In the genomic region with DNA sequence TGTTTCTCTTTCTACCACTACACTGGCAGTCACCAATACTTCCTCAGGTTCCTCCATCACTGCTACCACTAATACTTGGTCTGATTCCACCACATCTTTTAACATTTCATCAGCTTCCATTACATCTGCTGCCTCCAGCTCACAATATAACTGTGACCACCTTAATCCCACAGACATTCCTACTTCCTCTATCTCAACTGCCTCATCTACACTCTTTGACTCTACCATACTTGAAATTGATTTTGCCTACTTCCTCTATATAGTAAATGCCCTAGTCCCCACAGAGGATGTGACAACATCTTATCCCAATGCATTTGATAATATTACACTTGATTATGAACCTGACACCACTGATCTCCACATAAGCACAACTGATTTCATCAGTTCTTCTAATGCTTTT, we compare ENCODE assay signal across 27 cellular contexts. TPM values are rescaled to one million over a fixed set of nuclear protein-coding genes. Genes with fewer than 3 reads are reported as not detected.
"Had no signal": no experiment of that assay in that cellular context is flagged by ENCODE, and none has a peak within 500 bp of the region (broad histone marks: within the 10 kb centered on the region; RNA-seq: fewer than 3 reads in every experiment).

No MANE protein-coding gene starts in this region.

- H2AFZ ChIP-seq: PC-9 had no signal

- H3K27ac ChIP-seq: brain microvascular endothelial cell, cardiac muscle cell, PC-9, WERI-Rb-1 had no signal

- DNase-seq: activated CD4-positive, alpha-beta memory T cell treated with anti-CD3 and anti-CD28 coated beads, Interleukin-2, amount 10 ng/mL, durations not matched to agents 7 days and 5 days; activated CD4-positive, alpha-beta T cell treated with anti-CD3 and anti-CD28 coated beads for 36 hours; activated CD4-positive, alpha-beta T cell treated with anti-CD3 and anti-CD28 coated beads, Interleukin-2, amount 50 U/mL, for 1 hour; activated gamma-delta T cell; activated naive CD4-positive, alpha-beta T cell treated with anti-CD3 and anti-CD28 coated beads, Interleukin-2, amount 10 ng/mL, durations not matched to agents 7 days and 5 days; activated naive CD8-positive, alpha-beta T cell treated with anti-CD3 and anti-CD28 coated beads for 36 hours; activated T-cell treated with anti-CD3 and anti-CD28 coated beads for 4 hours; activated T-cell treated with anti-CD3 and anti-CD28 coated beads, Interleukin-2, amount 50 U/mL, for 48 hours; brain microvascular endothelial cell; NCI-H1105; NCI-H1436; NCI-H1694 treated with DMSO at 0.1 percent for 48 hours; NCI-H2029 treated with DMSO at 0.1 percent for 48 hours; NCI-H345; NCI-H510A; NCI-H526 treated with DMSO at 0.1 percent for 48 hours; PC-9; SIG-M5; T-cell; T-helper 2 cell; T1000; WERI-Rb-1 had no signal

- H3K4me3 ChIP-seq: cardiac muscle cell, PC-9 had no signal

- ATAC-seq: activated CD4-positive, alpha-beta T cell treated with anti-CD3 and anti-CD28 coated beads for 36 hours; activated T-helper 17 cell treated with anti-CD3 and anti-CD28 coated beads, Interleukin-2, amount 50 U/mL, for 72 hours; T-cell had no signal

- H3K36me3 ChIP-seq: brain microvascular endothelial cell, cardiac muscle cell, WERI-Rb-1 had no signal

- H3K4me2 ChIP-seq: PC-9 had no signal

- H3K27me3 ChIP-seq: brain microvascular endothelial cell, cardiac muscle cell had no signal

RNA-seq across cellular contexts. Expression of a gene that starts 29.0 kb away (rescaled TPM):
- total RNA-seq: activated CD4-positive, alpha-beta memory T cell treated with anti-CD3 and anti-CD28 coated beads, Interleukin-2, amount 10 ng/mL, durations not matched to agents 7 days and 5 days; activated CD4-positive, alpha-beta T cell treated with anti-CD3 and anti-CD28 coated beads for 36 hours; activated CD8-positive, alpha-beta memory T cell treated with anti-CD3 and anti-CD28 coated beads for 36 hours; activated naive CD8-positive, alpha-beta T cell treated with anti-CD3 and anti-CD28 coated beads for 36 hours; activated T-helper 17 cell treated with anti-CD3 and anti-CD28 coated beads, Interleukin-2, amount 50 U/mL, for 72 hours; cardiac muscle cell; PC-9; RPMI7951; T-cell had no signal
- polyA plus RNA-seq: adipose tissue, cardiac muscle cell had no signal

RNA-seq across cellular contexts. Expression of a gene that starts 43.9 kb away (rescaled TPM):
- total RNA-seq: activated CD4-positive, alpha-beta memory T cell treated with anti-CD3 and anti-CD28 coated beads, Interleukin-2, amount 10 ng/mL, durations not matched to agents 7 days and 5 days; activated CD4-positive, alpha-beta T cell treated with anti-CD3 and anti-CD28 coated beads for 36 hours; activated CD8-positive, alpha-beta memory T cell treated with anti-CD3 and anti-CD28 coated beads for 36 hours; activated naive CD8-positive, alpha-beta T cell treated with anti-CD3 and anti-CD28 coated beads for 36 hours; activated T-helper 17 cell treated with anti-CD3 and anti-CD28 coated beads, Interleukin-2, amount 50 U/mL, for 72 hours; cardiac muscle cell; PC-9; RPMI7951; T-cell had no signal
- polyA plus RNA-seq: adipose tissue, cardiac muscle cell had no signal

RNA-seq across cellular contexts. Expression of a gene that starts 45.2 kb away (rescaled TPM):
- total RNA-seq: activated CD4-positive, alpha-beta memory T cell treated with anti-CD3 and anti-CD28 coated beads, Interleukin-2, amount 10 ng/mL, durations not matched to agents 7 days and 5 days; activated CD4-positive, alpha-beta T cell treated with anti-CD3 and anti-CD28 coated beads for 36 hours; activated CD8-positive, alpha-beta memory T cell treated with anti-CD3 and anti-CD28 coated beads for 36 hours; activated naive CD8-positive, alpha-beta T cell treated with anti-CD3 and anti-CD28 coated beads for 36 hours; activated T-helper 17 cell treated with anti-CD3 and anti-CD28 coated beads, Interleukin-2, amount 50 U/mL, for 72 hours; cardiac muscle cell; PC-9; RPMI7951; T-cell had no signal
- polyA plus RNA-seq: adipose tissue, cardiac muscle cell had no signal
